8 cellular contexts compared by ENCODE assay signal in genomic region chr7:141700848-141701371, GRCh38. TPM values are rescaled to one million over a fixed set of nuclear protein-coding genes. Genes with fewer than 3 reads are reported as not detected.
DNase-seq lines count a peak whose midpoint lies in the region; ATAC-seq lines count a peak whose summit lies in the region.

No MANE protein-coding gene starts in this region.

- peaks cover 16% of the 10 kb centered on the region for H3K27me3 ChIP-seq in HUES6 (ENCODE audit: control insufficient read depth, insufficient read depth, low read length)

- ATAC-seq in sciatic nerve, result peak; percentile 31
- ATAC-seq in GM19467 (IDR thresholded peaks at IDR 0.05; ENCODE audit: unreplicated experiment), result no peak

- no peaks in the 10 kb centered on the region for H3K36me3 ChIP-seq in HUES6 (ENCODE audit: control insufficient read depth, insufficient read depth, low read length)

- H3K4me3 Mint-ChIP-seq in activated T-helper 1 cell treated with anti-CD3 and anti-CD28 coated beads, Interleukin-12 subunit alpha, Interleukin-12 subunit beta, Interleukin-2, Interleukin-4 antibody, amounts not matched to agents 30 ng/mL and 10 ng/mL and 1 ng/mL, durations not matched to agents 14 hours and 24 hours and 36 hours, result peak overlapping the region; percentile 82

- H3K4me1 ChIP-seq in HUES6 (ENCODE audit: control insufficient read depth, insufficient read depth, low read length), result peaks cover 22% of the 10 kb centered on the region; the same call in 1 of the 2 replicates

- peak overlapping the region; percentile 43 for H3K9ac ChIP-seq in HUES6 (ENCODE audit: low read length)

- no peak overlapping the region for H3K27ac ChIP-seq in HUES6 (ENCODE audit: low read depth, low read length)

- in situ Hi-C loops in G401 (cut with HindIII; ENCODE audit: low sequenced_read_pairs), result no loop called here

- intact Hi-C loops in activated T-helper 1 cell treated with anti-CD3 and anti-CD28 coated beads, Interleukin-12 subunit alpha, Interleukin-12 subunit beta, Interleukin-2, Interleukin-4 antibody, amounts not matched to agents 30 ng/mL and 10 ng/mL and 1 ng/mL, durations not matched to agents 14 hours and 24 hours and 36 hours (cut with micrococcal nuclease), result loop anchor here (1.0 to 2.0 kb wide), 3 partner anchors 22 to 46 kb away; no protein-coding TSS in a partner anchor
- intact Hi-C loops in sciatic nerve (cut with DNase I), result no loop called here

- H3K9me3 ChIP-seq in HUES6 (ENCODE audit: control insufficient read depth, insufficient read depth, low read depth, low read length), result no peaks in the 10 kb centered on the region

- H3K27ac Mint-ChIP-seq in activated T-helper 1 cell treated with anti-CD3 and anti-CD28 coated beads, Interleukin-12 subunit alpha, Interleukin-12 subunit beta, Interleukin-2, Interleukin-4 antibody, amounts not matched to agents 30 ng/mL and 10 ng/mL and 1 ng/mL, durations not matched to agents 14 hours and 24 hours and 36 hours, result peak overlapping the region; percentile 61

- H3K4me3 ChIP-seq in HUES6 (ENCODE audit: low read depth, low read length), result peak overlapping the region; percentile 75

- peaks cover 24% of the 10 kb centered on the region for H3K36me3 Mint-ChIP-seq in activated T-helper 1 cell treated with anti-CD3 and anti-CD28 coated beads, Interleukin-12 subunit alpha, Interleukin-12 subunit beta, Interleukin-2, Interleukin-4 antibody, amounts not matched to agents 30 ng/mL and 10 ng/mL and 1 ng/mL, durations not matched to agents 14 hours and 24 hours and 36 hours (ENCODE audit: low read depth)

- no peaks in the 10 kb centered on the region for H3K9me3 Mint-ChIP-seq in activated T-helper 1 cell treated with anti-CD3 and anti-CD28 coated beads, Interleukin-12 subunit alpha, Interleukin-12 subunit beta, Interleukin-2, Interleukin-4 antibody, amounts not matched to agents 30 ng/mL and 10 ng/mL and 1 ng/mL, durations not matched to agents 14 hours and 24 hours and 36 hours

- H3K27me3 Mint-ChIP-seq in activated T-helper 1 cell treated with anti-CD3 and anti-CD28 coated beads, Interleukin-12 subunit alpha, Interleukin-12 subunit beta, Interleukin-2, Interleukin-4 antibody, amounts not matched to agents 30 ng/mL and 10 ng/mL and 1 ng/mL, durations not matched to agents 14 hours and 24 hours and 36 hours (ENCODE audit: insufficient read depth), result peaks cover 5% of the 10 kb centered on the region

- H3K4me1 Mint-ChIP-seq in activated T-helper 1 cell treated with anti-CD3 and anti-CD28 coated beads, Interleukin-12 subunit alpha, Interleukin-12 subunit beta, Interleukin-2, Interleukin-4 antibody, amounts not matched to agents 30 ng/mL and 10 ng/mL and 1 ng/mL, durations not matched to agents 14 hours and 24 hours and 36 hours (ENCODE audit: low read depth), result peaks cover 53% of the 10 kb centered on the region

- DNase-seq in G401 (ENCODE audit: low spot score) (peak; percentile 32), hepatic stellate cell (ENCODE audit: low spot score) (peak; percentile 30), sciatic nerve (ENCODE audit: low spot score) (no peak), NCI-H2081 (lab: John Stamatoyannopoulos, UW) (no peak), ureter (ENCODE audit: low spot score) (no peak)
- DNase-seq in activated T-helper 1 cell treated with anti-CD3 and anti-CD28 coated beads, Interleukin-12 subunit alpha, Interleukin-12 subunit beta, Interleukin-2, Interleukin-4 antibody, amounts not matched to agents 30 ng/mL and 10 ng/mL and 1 ng/mL, durations not matched to agents 14 hours and 24 hours and 36 hours (ENCODE audit: low spot score), result no peak

RNA-seq across cellular contexts. Expression of gene DENND11, which starts 1.1 kb away (rescaled TPM):
- total RNA-seq in G401 (2014; rRNA removed; shearing (Covaris generic)), result 1.7 and 3.3 TPM in 2 replicates
- total RNA-seq in activated T-helper 1 cell treated with anti-CD3 and anti-CD28 coated beads, Interleukin-12 subunit alpha, Interleukin-12 subunit beta, Interleukin-2, Interleukin-4 antibody, amounts not matched to agents 30 ng/mL and 10 ng/mL and 1 ng/mL, durations not matched to agents 14 hours and 24 hours and 36 hours, result 31.3 and 33.5 TPM in 2 replicates
- total RNA-seq in sciatic nerve, result 26.6 TPM
- total RNA-seq in ureter, result 19.1 TPM

RNA-seq across cellular contexts. Expression of gene WEE2, which starts 7.2 kb away (rescaled TPM):
- not detected in 2 replicates for total RNA-seq in G401 (2014; rRNA removed; shearing (Covaris generic))
- total RNA-seq in activated T-helper 1 cell treated with anti-CD3 and anti-CD28 coated beads, Interleukin-12 subunit alpha, Interleukin-12 subunit beta, Interleukin-2, Interleukin-4 antibody, amounts not matched to agents 30 ng/mL and 10 ng/mL and 1 ng/mL, durations not matched to agents 14 hours and 24 hours and 36 hours, result 0.10 and 0.12 TPM in 2 replicates
- total RNA-seq in sciatic nerve, result not detected
- not detected for total RNA-seq in ureter

RNA-seq across cellular contexts. Expression of gene SSBP1, which starts 37.2 kb away (rescaled TPM):
- total RNA-seq in G401 (2014; rRNA removed; shearing (Covaris generic)), result 315 and 348 TPM in 2 replicates
- total RNA-seq in activated T-helper 1 cell treated with anti-CD3 and anti-CD28 coated beads, Interleukin-12 subunit alpha, Interleukin-12 subunit beta, Interleukin-2, Interleukin-4 antibody, amounts not matched to agents 30 ng/mL and 10 ng/mL and 1 ng/mL, durations not matched to agents 14 hours and 24 hours and 36 hours, result 240 and 245 TPM in 2 replicates
- total RNA-seq in sciatic nerve (71.8 TPM), ureter (121 TPM)

Comparison
In these comparisons a context has a peak if more than half of its experiments do, and no peak if none do; other contexts are left out.
1. DNase-seq: peak in G401 (single experiment) and hepatic stellate cell (single experiment); none in activated T-helper 1 cell treated with anti-CD3 and anti-CD28 coated beads, Interleukin-12 subunit alpha, Interleukin-12 subunit beta, Interleukin-2, Interleukin-4 antibody, amounts not matched to agents 30 ng/mL and 10 ng/mL and 1 ng/mL, durations not matched to agents 14 hours and 24 hours and 36 hours (single experiment), sciatic nerve (single experiment), NCI-H2081 (0 of 2) and ureter (single experiment).